Comparison of ENCODE assay signal across 18 cellular contexts in genomic region chr2:169129703-169130243, GRCh38.
DNase-seq lines count a peak whose midpoint lies in the region; ATAC-seq and TF ChIP-seq lines count a peak whose summit lies in the region.
"Had no signal": no experiment of that assay in that cellular context is flagged by ENCODE, and none has a peak within 500 bp of the region (broad histone marks: within the 10 kb centered on the region; RNA-seq: fewer than 3 reads in every experiment).

No MANE protein-coding gene starts in this region.

- no peak for ATAC-seq in GM19467 (IDR thresholded peaks at IDR 0.05; ENCODE audit: unreplicated experiment)
- no peak for ATAC-seq in left ventricle myocardium superior
- no peak for ATAC-seq in HG03095 (IDR thresholded peaks at IDR 0.05; ENCODE audit: unreplicated experiment)

- intact Hi-C loops in left ventricle myocardium superior (cut with micrococcal nuclease), result loop anchor here (5.0 kb wide), 1 partner anchor 167 kb away; no protein-coding TSS in a partner anchor

- no peak for TF ChIP-seq POLR2A in erythroblast (IDR thresholded peaks at IDR 0.05; ENCODE audit: low read length)

- DNase-seq in SIG-M5 treated with dmso at 0.1 percent for 504 hours (lab: John Stamatoyannopoulos, UW; ENCODE audit: unreplicated experiment) (peak; percentile 8), SIG-M5 (lab: John Stamatoyannopoulos, UW) (no peak), OCI-M1 (lab: John Stamatoyannopoulos, UW) (peak; percentile 24), erythroblast (lab: John Stamatoyannopoulos, UW) (peak; percentile 58 to 59), left ventricle myocardium superior (no peak), superior temporal gyrus (ENCODE audit: extremely low spot score) (no peak)
- DNase-seq: 8988T; CD4-positive, CD25-positive, alpha-beta regulatory T cell; GF-D8; H7; MM.1S; NCI-H1417; NCI-H187; NCI-H2107; NCI-H510A; NCI-H748 treated with DMSO at 0.1 percent for 48 hours had no signal

Comparison
In these comparisons a context has a peak if more than half of its experiments do, and no peak if none do; other contexts are left out.
1. DNase-seq: peak in SIG-M5 treated with dmso at 0.1 percent for 504 hours (single experiment), OCI-M1 (single experiment) and erythroblast (2 of 2); none in SIG-M5 (single experiment), left ventricle myocardium superior (single experiment) and superior temporal gyrus (single experiment).